Comparison of ENCODE assay signal across 1 cellular context in the genomic region with DNA sequence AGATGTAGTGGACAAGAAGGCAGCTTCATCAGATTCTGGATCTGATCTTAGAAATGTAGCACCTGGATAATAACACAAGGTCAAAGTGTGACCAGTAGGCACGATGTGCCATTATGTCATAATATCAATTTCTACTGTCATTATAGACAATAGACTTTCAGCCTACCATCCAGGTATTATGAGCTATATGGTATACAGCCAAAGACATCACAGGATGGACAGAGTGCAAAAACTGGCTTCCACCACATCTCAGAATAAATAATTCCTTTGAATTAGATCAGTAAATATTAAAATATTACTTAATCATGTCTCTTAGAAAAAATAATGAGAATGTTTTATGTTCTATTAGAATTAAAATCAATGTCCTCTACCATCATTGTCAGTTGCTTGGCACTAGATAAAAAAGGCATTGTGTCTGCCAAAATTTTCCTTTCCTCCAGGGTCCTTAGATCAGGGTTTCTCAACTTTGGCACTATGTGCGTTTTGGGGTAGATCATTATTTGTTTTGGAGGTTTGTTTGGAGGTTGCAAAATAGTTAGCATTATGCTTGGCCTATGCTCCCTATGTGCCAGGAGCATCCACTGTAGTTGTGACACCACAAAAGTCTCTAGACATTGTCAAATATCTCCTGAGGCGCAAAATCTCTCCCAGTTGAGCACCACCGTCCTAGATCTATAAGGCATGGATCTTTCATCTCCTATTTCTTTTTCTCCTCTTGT.
TF ChIP-seq lines count a peak whose summit lies in the region.

No MANE protein-coding gene starts in this region.

TF ChIP-seq in HepG2, 621 proteins besides CTCF, POLR2A, EP300 and RAD21 (continues in another document):
- TF ChIP-seq ZMYM4 (CRISPR knock-in tag; IDR thresholded peaks at IDR 0.05) (peak; percentile 85), CEBPG (CRISPR knock-in tag; IDR thresholded peaks at IDR 0.05) (peak; percentile 84), KAT7 (CRISPR knock-in tag; IDR thresholded peaks at IDR 0.05; ENCODE audit: borderline replicate concordance) (no peak), NCOR1 (IDR thresholded peaks at IDR 0.05; ENCODE audit: borderline replicate concordance, low read length) (peak; percentile 76; the same call in 1 of the 2 replicates), NFKBIZ (CRISPR knock-in tag; IDR thresholded peaks at IDR 0.05) (0 out of 2 replicates have a peak, but pooled peaks have one; percentile 30), ETV6 (CRISPR knock-in tag; conservative IDR thresholded peaks at IDR 0.05) (no peak), HDAC2 (CRISPR knock-in tag; IDR thresholded peaks at IDR 0.05) (peak; percentile 33; the same call in 1 of the 2 replicates), SOX5 (CRISPR knock-in tag; IDR thresholded peaks at IDR 0.05; ENCODE audit: borderline replicate concordance) (peak; percentile 62; the same call in 1 of the 2 replicates), ZFP37 (CRISPR knock-in tag; IDR thresholded peaks at IDR 0.05; ENCODE audit: borderline replicate concordance) (no peak), SMYD3 (CRISPR knock-in tag; IDR thresholded peaks at IDR 0.05) (no peak), FOXA1 (IDR thresholded peaks at IDR 0.05) (no peak), FOXA1 (CRISPR knock-in tag; IDR thresholded peaks at IDR 0.05) (peak; percentile 63), ARID2 (CRISPR knock-in tag; IDR thresholded peaks at IDR 0.05; ENCODE audit: borderline replicate concordance) (no peak), KLF16 (CRISPR knock-in tag; IDR thresholded peaks at IDR 0.05) (peak in 1 of 2 experiments; percentile 42; a peak in 1 of 4 replicates), POGZ (CRISPR knock-in tag; IDR thresholded peaks at IDR 0.05) (peak; percentile 90), ZZZ3 (CRISPR knock-in tag; IDR thresholded peaks at IDR 0.05; ENCODE audit: borderline replicate concordance) (no peak), ZNF17 (CRISPR knock-in tag; IDR thresholded peaks at IDR 0.05) (no peak), FOXO1 (CRISPR knock-in tag; IDR thresholded peaks at IDR 0.05) (0 out of 2 replicates have a peak, but pooled peaks have one; percentile 26), LCORL (IDR thresholded peaks at IDR 0.05) (peak; percentile 60; the same call in 1 of the 2 replicates), LCORL (CRISPR knock-in tag; IDR thresholded peaks at IDR 0.05) (peak; percentile 87), TBX2 (CRISPR knock-in tag; IDR thresholded peaks at IDR 0.05; ENCODE audit: borderline replicate concordance) (0 out of 2 replicates have a peak, but pooled peaks have one; percentile 40), ATAD3A (CRISPR knock-in tag; IDR thresholded peaks at IDR 0.05) (no peak), SSRP1 (CRISPR knock-in tag; IDR thresholded peaks at IDR 0.05) (0 out of 2 replicates have a peak, but pooled peaks have one; percentile 35)
- TF ChIP-seq, protein P1, sequence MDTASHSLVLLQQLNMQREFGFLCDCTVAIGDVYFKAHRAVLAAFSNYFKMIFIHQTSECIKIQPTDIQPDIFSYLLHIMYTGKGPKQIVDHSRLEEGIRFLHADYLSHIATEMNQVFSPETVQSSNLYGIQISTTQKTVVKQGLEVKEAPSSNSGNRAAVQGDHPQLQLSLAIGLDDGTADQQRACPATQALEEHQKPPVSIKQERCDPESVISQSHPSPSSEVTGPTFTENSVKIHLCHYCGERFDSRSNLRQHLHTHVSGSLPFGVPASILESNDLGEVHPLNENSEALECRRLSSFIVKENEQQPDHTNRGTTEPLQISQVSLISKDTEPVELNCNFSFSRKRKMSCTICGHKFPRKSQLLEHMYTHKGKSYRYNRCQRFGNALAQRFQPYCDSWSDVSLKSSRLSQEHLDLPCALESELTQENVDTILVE (CRISPR knock-in tag; IDR thresholded peaks at IDR 0.05), result 0 out of 2 replicates have a peak, but pooled peaks have one; percentile 21
- TF ChIP-seq, protein P2, sequence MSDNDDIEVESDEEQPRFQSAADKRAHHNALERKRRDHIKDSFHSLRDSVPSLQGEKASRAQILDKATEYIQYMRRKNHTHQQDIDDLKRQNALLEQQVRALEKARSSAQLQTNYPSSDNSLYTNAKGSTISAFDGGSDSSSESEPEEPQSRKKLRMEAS (IDR thresholded peaks at IDR 0.05), result no peak
- TF ChIP-seq, protein P3, sequence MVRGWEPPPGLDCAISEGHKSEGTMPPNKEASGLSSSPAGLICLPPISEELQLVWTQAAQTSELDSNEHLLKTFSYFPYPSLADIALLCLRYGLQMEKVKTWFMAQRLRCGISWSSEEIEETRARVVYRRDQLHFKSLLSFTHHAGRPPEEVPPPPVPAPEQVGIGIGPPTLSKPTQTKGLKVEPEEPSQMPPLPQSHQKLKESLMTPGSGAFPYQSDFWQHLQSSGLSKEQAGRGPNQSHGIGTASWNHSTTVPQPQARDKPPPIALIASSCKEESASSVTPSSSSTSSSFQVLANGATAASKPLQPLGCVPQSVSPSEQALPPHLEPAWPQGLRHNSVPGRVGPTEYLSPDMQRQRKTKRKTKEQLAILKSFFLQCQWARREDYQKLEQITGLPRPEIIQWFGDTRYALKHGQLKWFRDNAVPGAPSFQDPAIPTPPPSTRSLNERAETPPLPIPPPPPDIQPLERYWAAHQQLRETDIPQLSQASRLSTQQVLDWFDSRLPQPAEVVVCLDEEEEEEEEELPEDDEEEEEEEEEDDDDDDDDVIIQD (CRISPR knock-in tag; IDR thresholded peaks at IDR 0.05; ENCODE audit: low read depth), result peak; percentile 57; the same call in 1 of the 2 replicates
- TF ChIP-seq, protein P4, sequence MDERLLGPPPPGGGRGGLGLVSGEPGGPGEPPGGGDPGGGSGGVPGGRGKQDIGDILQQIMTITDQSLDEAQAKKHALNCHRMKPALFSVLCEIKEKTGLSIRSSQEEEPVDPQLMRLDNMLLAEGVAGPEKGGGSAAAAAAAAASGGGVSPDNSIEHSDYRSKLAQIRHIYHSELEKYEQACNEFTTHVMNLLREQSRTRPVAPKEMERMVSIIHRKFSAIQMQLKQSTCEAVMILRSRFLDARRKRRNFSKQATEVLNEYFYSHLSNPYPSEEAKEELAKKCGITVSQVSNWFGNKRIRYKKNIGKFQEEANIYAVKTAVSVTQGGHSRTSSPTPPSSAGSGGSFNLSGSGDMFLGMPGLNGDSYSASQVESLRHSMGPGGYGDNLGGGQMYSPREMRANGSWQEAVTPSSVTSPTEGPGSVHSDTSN (CRISPR knock-in tag; IDR thresholded peaks at IDR 0.05), result no peak
- TF ChIP-seq, protein P5, sequence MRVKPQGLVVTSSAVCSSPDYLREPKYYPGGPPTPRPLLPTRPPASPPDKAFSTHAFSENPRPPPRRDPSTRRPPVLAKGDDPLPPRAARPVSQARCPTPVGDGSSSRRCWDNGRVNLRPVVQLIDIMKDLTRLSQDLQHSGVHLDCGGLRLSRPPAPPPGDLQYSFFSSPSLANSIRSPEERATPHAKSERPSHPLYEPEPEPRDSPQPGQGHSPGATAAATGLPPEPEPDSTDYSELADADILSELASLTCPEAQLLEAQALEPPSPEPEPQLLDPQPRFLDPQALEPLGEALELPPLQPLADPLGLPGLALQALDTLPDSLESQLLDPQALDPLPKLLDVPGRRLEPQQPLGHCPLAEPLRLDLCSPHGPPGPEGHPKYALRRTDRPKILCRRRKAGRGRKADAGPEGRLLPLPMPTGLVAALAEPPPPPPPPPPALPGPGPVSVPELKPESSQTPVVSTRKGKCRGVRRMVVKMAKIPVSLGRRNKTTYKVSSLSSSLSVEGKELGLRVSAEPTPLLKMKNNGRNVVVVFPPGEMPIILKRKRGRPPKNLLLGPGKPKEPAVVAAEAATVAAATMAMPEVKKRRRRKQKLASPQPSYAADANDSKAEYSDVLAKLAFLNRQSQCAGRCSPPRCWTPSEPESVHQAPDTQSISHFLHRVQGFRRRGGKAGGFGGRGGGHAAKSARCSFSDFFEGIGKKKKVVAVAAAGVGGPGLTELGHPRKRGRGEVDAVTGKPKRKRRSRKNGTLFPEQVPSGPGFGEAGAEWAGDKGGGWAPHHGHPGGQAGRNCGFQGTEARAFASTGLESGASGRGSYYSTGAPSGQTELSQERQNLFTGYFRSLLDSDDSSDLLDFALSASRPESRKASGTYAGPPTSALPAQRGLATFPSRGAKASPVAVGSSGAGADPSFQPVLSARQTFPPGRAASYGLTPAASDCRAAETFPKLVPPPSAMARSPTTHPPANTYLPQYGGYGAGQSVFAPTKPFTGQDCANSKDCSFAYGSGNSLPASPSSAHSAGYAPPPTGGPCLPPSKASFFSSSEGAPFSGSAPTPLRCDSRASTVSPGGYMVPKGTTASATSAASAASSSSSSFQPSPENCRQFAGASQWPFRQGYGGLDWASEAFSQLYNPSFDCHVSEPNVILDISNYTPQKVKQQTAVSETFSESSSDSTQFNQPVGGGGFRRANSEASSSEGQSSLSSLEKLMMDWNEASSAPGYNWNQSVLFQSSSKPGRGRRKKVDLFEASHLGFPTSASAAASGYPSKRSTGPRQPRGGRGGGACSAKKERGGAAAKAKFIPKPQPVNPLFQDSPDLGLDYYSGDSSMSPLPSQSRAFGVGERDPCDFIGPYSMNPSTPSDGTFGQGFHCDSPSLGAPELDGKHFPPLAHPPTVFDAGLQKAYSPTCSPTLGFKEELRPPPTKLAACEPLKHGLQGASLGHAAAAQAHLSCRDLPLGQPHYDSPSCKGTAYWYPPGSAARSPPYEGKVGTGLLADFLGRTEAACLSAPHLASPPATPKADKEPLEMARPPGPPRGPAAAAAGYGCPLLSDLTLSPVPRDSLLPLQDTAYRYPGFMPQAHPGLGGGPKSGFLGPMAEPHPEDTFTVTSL (CRISPR knock-in tag; IDR thresholded peaks at IDR 0.05; ENCODE audit: borderline replicate concordance), result peak; percentile 82
- TF ChIP-seq, protein P6, sequence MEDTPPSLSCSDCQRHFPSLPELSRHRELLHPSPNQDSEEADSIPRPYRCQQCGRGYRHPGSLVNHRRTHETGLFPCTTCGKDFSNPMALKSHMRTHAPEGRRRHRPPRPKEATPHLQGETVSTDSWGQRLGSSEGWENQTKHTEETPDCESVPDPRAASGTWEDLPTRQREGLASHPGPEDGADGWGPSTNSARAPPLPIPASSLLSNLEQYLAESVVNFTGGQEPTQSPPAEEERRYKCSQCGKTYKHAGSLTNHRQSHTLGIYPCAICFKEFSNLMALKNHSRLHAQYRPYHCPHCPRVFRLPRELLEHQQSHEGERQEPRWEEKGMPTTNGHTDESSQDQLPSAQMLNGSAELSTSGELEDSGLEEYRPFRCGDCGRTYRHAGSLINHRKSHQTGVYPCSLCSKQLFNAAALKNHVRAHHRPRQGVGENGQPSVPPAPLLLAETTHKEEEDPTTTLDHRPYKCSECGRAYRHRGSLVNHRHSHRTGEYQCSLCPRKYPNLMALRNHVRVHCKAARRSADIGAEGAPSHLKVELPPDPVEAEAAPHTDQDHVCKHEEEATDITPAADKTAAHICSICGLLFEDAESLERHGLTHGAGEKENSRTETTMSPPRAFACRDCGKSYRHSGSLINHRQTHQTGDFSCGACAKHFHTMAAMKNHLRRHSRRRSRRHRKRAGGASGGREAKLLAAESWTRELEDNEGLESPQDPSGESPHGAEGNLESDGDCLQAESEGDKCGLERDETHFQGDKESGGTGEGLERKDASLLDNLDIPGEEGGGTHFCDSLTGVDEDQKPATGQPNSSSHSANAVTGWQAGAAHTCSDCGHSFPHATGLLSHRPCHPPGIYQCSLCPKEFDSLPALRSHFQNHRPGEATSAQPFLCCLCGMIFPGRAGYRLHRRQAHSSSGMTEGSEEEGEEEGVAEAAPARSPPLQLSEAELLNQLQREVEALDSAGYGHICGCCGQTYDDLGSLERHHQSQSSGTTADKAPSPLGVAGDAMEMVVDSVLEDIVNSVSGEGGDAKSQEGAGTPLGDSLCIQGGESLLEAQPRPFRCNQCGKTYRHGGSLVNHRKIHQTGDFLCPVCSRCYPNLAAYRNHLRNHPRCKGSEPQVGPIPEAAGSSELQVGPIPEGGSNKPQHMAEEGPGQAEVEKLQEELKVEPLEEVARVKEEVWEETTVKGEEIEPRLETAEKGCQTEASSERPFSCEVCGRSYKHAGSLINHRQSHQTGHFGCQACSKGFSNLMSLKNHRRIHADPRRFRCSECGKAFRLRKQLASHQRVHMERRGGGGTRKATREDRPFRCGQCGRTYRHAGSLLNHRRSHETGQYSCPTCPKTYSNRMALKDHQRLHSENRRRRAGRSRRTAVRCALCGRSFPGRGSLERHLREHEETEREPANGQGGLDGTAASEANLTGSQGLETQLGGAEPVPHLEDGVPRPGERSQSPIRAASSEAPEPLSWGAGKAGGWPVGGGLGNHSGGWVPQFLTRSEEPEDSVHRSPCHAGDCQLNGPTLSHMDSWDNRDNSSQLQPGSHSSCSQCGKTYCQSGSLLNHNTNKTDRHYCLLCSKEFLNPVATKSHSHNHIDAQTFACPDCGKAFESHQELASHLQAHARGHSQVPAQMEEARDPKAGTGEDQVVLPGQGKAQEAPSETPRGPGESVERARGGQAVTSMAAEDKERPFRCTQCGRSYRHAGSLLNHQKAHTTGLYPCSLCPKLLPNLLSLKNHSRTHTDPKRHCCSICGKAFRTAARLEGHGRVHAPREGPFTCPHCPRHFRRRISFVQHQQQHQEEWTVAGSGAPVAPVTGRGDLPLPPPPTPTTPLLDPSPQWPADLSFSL (CRISPR knock-in tag; IDR thresholded peaks at IDR 0.05), result no peak
- TF ChIP-seq, protein P7, sequence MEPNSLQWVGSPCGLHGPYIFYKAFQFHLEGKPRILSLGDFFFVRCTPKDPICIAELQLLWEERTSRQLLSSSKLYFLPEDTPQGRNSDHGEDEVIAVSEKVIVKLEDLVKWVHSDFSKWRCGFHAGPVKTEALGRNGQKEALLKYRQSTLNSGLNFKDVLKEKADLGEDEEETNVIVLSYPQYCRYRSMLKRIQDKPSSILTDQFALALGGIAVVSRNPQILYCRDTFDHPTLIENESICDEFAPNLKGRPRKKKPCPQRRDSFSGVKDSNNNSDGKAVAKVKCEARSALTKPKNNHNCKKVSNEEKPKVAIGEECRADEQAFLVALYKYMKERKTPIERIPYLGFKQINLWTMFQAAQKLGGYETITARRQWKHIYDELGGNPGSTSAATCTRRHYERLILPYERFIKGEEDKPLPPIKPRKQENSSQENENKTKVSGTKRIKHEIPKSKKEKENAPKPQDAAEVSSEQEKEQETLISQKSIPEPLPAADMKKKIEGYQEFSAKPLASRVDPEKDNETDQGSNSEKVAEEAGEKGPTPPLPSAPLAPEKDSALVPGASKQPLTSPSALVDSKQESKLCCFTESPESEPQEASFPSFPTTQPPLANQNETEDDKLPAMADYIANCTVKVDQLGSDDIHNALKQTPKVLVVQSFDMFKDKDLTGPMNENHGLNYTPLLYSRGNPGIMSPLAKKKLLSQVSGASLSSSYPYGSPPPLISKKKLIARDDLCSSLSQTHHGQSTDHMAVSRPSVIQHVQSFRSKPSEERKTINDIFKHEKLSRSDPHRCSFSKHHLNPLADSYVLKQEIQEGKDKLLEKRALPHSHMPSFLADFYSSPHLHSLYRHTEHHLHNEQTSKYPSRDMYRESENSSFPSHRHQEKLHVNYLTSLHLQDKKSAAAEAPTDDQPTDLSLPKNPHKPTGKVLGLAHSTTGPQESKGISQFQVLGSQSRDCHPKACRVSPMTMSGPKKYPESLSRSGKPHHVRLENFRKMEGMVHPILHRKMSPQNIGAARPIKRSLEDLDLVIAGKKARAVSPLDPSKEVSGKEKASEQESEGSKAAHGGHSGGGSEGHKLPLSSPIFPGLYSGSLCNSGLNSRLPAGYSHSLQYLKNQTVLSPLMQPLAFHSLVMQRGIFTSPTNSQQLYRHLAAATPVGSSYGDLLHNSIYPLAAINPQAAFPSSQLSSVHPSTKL (CRISPR knock-in tag; IDR thresholded peaks at IDR 0.05), result peak; percentile 75
- TF ChIP-seq, protein P8, sequence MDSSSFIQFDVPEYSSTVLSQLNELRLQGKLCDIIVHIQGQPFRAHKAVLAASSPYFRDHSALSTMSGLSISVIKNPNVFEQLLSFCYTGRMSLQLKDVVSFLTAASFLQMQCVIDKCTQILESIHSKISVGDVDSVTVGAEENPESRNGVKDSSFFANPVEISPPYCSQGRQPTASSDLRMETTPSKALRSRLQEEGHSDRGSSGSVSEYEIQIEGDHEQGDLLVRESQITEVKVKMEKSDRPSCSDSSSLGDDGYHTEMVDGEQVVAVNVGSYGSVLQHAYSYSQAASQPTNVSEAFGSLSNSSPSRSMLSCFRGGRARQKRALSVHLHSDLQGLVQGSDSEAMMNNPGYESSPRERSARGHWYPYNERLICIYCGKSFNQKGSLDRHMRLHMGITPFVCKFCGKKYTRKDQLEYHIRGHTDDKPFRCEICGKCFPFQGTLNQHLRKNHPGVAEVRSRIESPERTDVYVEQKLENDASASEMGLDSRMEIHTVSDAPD (CRISPR knock-in tag; IDR thresholded peaks at IDR 0.05), result no peak
